In the genomic region with DNA sequence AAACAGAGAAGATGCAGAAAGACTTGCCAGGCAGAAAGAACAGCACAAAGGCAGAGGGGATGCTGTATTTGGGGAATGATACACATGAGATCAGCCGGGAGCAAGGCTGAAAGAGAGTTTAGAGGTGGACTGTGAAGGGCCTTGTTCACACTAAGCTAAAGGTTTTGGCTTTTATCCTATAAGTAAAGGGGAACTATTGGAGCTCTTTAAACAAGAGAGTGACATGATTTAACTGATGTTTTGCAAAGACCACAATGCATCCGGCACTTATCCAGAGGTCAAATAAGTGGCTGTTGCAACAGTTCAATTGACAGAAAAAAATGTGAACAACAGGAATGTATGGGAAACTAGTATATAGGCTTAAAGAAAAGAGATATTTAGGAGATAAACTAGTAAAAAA, we compare ENCODE assay signal across 1 cellular context.
TF ChIP-seq lines count a peak whose summit lies in the region.

No MANE protein-coding gene starts in this region.

TF ChIP-seq in IMR-90, 13 proteins besides CTCF, POLR2A, EP300 and RAD21:
- TF ChIP-seq SMC3 (IDR thresholded peaks at IDR 0.05; ENCODE audit: low read depth, low read length) (no peak), CEBPB (IDR thresholded peaks at IDR 0.05; ENCODE audit: low read depth, low read length) (peak; percentile 61; the same call in 1 of the 2 replicates)
- TF ChIP-seq, protein P1, sequence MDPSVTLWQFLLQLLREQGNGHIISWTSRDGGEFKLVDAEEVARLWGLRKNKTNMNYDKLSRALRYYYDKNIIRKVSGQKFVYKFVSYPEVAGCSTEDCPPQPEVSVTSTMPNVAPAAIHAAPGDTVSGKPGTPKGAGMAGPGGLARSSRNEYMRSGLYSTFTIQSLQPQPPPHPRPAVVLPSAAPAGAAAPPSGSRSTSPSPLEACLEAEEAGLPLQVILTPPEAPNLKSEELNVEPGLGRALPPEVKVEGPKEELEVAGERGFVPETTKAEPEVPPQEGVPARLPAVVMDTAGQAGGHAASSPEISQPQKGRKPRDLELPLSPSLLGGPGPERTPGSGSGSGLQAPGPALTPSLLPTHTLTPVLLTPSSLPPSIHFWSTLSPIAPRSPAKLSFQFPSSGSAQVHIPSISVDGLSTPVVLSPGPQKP (IDR thresholded peaks at IDR 0.05; ENCODE audit: borderline replicate concordance, low read depth, low read length), result no peak
